Comparison of ENCODE assay signal across 8 cellular contexts in genomic region chr4:113901994-113902787, GRCh38.
DNase-seq lines count a peak whose midpoint lies in the region; ATAC-seq and TF ChIP-seq lines count a peak whose summit lies in the region.

No MANE protein-coding gene starts in this region.

- H3K27ac ChIP-seq in VCaP (peak overlapping the region; percentile 100), gastroesophageal sphincter (no peak overlapping the region), Karpas-422 (ENCODE audit: low read length) (no peak overlapping the region)

- H4K20me1 ChIP-seq in Karpas-422 (ENCODE audit: insufficient read depth, low read depth, low read length): no peaks in the 10 kb centered on the region

- 82 to 96% methylated on average over 3 to 4 of the region's 13 CpGs for WGBS in gastroesophageal sphincter (ENCODE audit: low coverage in 1 of 2), 2 donors

- no peak overlapping the region for H3K9ac ChIP-seq in Karpas-422 (ENCODE audit: low read length)

- TF ChIP-seq CTCF in VCaP (conservative IDR thresholded peaks at IDR 0.05): peak; percentile 82
- TF ChIP-seq CTCF in gastroesophageal sphincter (IDR thresholded peaks at IDR 0.05): no peak

- H3K4me2 ChIP-seq in Karpas-422 (ENCODE audit: low read depth, low read length, poor library complexity, severe bottlenecking): no peak overlapping the region

- H3K9me2 ChIP-seq in Karpas-422 (replicated peaks; ENCODE audit: insufficient read depth, low read length): no peaks in the 10 kb centered on the region

- ATAC-seq in GM21528 (IDR thresholded peaks at IDR 0.05; ENCODE audit: low FRiP score, unreplicated experiment) (peak; percentile 30), gastroesophageal sphincter (no peak), HG02973 (IDR thresholded peaks at IDR 0.05; ENCODE audit: unreplicated experiment) (no peak)

- H3K79me2 ChIP-seq in Karpas-422 (ENCODE audit: low read length): no peaks in the 10 kb centered on the region

- TF ChIP-seq EP300 in gastroesophageal sphincter (IDR thresholded peaks at IDR 0.05): no peak

- H3K27me3 ChIP-seq in gastroesophageal sphincter (no peaks in the 10 kb centered on the region), Karpas-422 (ENCODE audit: low read length) (no peaks in the 10 kb centered on the region; the same call in 1 of the 2 replicates)

- peaks cover 0 to 10% (median 0%) of the 10 kb centered on the region in 3 donors for H3K4me1 ChIP-seq in gastroesophageal sphincter
- no peaks in the 10 kb centered on the region for H3K4me1 ChIP-seq in Karpas-422 (ENCODE audit: low read length)

- H3K4me3 ChIP-seq in gastroesophageal sphincter: no peak overlapping the region
- no peak overlapping the region for H3K4me3 ChIP-seq in Karpas-422 (ENCODE audit: low read length)

- peak; percentile 31 for DNase-seq in dermis blood vessel endothelial cell
- DNase-seq in stimulated activated CD4-positive, alpha-beta T cell treated with anti-CD3 and anti-CD28 coated beads, Interleukin-4, amount 100 ng/mL, for 48 hours (ENCODE audit: low read depth in 2 of 2): peak; percentile 38 to 42
- no peak for DNase-seq in Karpas-422
- DNase-seq in NCI-H524 treated with DMSO at 0.1 percent for 48 hours (lab: John Stamatoyannopoulos, UW): no peak

- TF ChIP-seq POLR2A in gastroesophageal sphincter (IDR thresholded peaks at IDR 0.05): no peak

- H3K36me3 ChIP-seq in gastroesophageal sphincter (peaks cover 0 to 20% of the 10 kb centered on the region in 2 donors), Karpas-422 (ENCODE audit: insufficient read depth, low read length) (no peaks in the 10 kb centered on the region)

- H3K9me3 ChIP-seq in gastroesophageal sphincter (no peaks in the 10 kb centered on the region), Karpas-422 (ENCODE audit: low read length) (no peaks in the 10 kb centered on the region)

- H2AFZ ChIP-seq in Karpas-422 (ENCODE audit: low read length): no peak overlapping the region

Comparison
In these comparisons a context has a peak if more than half of its experiments do, and no peak if none do; other contexts are left out.
1. DNase-seq: peak in dermis blood vessel endothelial cell (single experiment) and stimulated activated CD4-positive, alpha-beta T cell treated with anti-CD3 and anti-CD28 coated beads, Interleukin-4, amount 100 ng/mL, for 48 hours (2 of 2); none in Karpas-422 (single experiment) and NCI-H524 treated with DMSO at 0.1 percent for 48 hours (single experiment).